ENCODE assay signal across 36 cellular contexts in the genomic region with DNA sequence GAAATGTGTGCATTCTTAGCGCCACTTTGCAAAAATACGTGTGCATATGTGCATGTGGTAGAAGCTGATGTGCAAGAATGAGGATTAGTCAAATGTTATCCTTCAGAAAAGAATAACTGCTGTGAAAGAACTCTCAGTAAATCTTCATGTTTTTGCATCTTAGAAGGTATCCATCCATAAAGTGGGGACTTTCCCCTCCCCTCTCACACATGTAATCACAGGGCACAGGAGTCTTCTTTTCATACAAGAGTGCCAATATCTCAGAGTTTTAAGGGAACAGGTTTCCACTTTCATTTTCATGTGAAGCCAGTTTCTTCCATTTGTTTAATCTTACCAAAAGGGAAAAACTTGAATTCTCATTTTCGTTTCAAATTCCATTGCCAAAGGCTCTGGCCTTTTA. TPM values are rescaled to one million over a fixed set of nuclear protein-coding genes. Genes with fewer than 3 reads are reported as not detected.
"Had no signal": no experiment of that assay in that cellular context is flagged by ENCODE, and none has a peak within 500 bp of the region (broad histone marks: within the 10 kb centered on the region; RNA-seq: fewer than 3 reads in every experiment).

No MANE protein-coding gene starts in this region.

- H3K9me3 Mint-ChIP-seq: activated CD4-positive, alpha-beta T cell treated with anti-CD3 and anti-CD28 coated beads, Interleukin-2, amount 10 ng/mL, durations not matched to agents 7 days and 5 days; activated CD8-positive, alpha-beta T cell treated with anti-CD3 and anti-CD28 coated beads for 36 hours; activated naive CD4-positive, alpha-beta T cell treated with anti-CD3 and anti-CD28 coated beads, Interleukin-2, amount 50 U/mL, for 24 hours; activated naive CD8-positive, alpha-beta T cell treated with anti-CD3 and anti-CD28 coated beads, Interleukin-2, amount 50 U/mL, for 24 hours; activated T-helper 2 cell treated with anti-CD3 and anti-CD28 coated beads, Interferon-gamma antibody, Interleukin-2, Interleukin-4, amounts not matched to agents 10 μg/mL and 5 μg/mL and 100 μg/mL, durations not matched to agents 14 hours and 24 hours and 36 hours; naive thymus-derived CD8-positive, alpha-beta T cell; stimulated activated effector memory CD8-positive, alpha-beta T cell treated with anti-CD3 and anti-CD28 coated beads, Interleukin-12 subunit alpha, Interleukin-12 subunit beta, amount 100 ng/mL, for 72 hours; T-helper 1 cell treated with Interleukin-12 subunit alpha and Interleukin-12 subunit beta and Interleukin-4 antibody, amounts not matched to agents 30 μg/mL and 1 μg/mL, for 36 hours had no signal

- H2AFZ ChIP-seq: parathyroid adenoma had no signal

- H3K27me3 ChIP-seq: gastroesophageal sphincter, sigmoid colon, transverse colon had no signal

- H3K9ac ChIP-seq: parathyroid adenoma had no signal

- H3K79me2 ChIP-seq: parathyroid adenoma had no signal

- H3K27ac ChIP-seq: gastroesophageal sphincter, parathyroid adenoma, psoas muscle, sigmoid colon, suprapubic skin, transverse colon had no signal

- H3K27me3 Mint-ChIP-seq: activated CD8-positive, alpha-beta T cell treated with anti-CD3 and anti-CD28 coated beads for 36 hours; activated naive CD4-positive, alpha-beta T cell treated with anti-CD3 and anti-CD28 coated beads, Interleukin-2, amount 50 U/mL, for 24 hours; activated naive CD8-positive, alpha-beta T cell treated with anti-CD3 and anti-CD28 coated beads, Interleukin-2, amount 50 U/mL, for 24 hours; naive thymus-derived CD8-positive, alpha-beta T cell had no signal

- H3K4me3 Mint-ChIP-seq: activated CD4-positive, alpha-beta T cell treated with anti-CD3 and anti-CD28 coated beads, Interleukin-2, amount 10 ng/mL, durations not matched to agents 7 days and 5 days; activated CD8-positive, alpha-beta T cell treated with anti-CD3 and anti-CD28 coated beads for 36 hours; activated naive CD4-positive, alpha-beta T cell treated with anti-CD3 and anti-CD28 coated beads, Interleukin-2, amount 50 U/mL, for 24 hours; activated naive CD8-positive, alpha-beta T cell treated with anti-CD3 and anti-CD28 coated beads, Interleukin-2, amount 50 U/mL, for 24 hours; naive thymus-derived CD8-positive, alpha-beta T cell; neural crest cell; stimulated activated effector memory CD8-positive, alpha-beta T cell treated with anti-CD3 and anti-CD28 coated beads, Interleukin-12 subunit alpha, Interleukin-12 subunit beta, amount 100 ng/mL, for 72 hours; T-helper 1 cell treated with Interleukin-12 subunit alpha and Interleukin-12 subunit beta and Interleukin-4 antibody, amounts not matched to agents 30 μg/mL and 1 μg/mL, for 36 hours had no signal

- H3K4me1 Mint-ChIP-seq: neural crest cell had no signal

- H3K27ac Mint-ChIP-seq: activated CD4-positive, alpha-beta T cell treated with anti-CD3 and anti-CD28 coated beads, Interleukin-2, amount 10 ng/mL, durations not matched to agents 7 days and 5 days; activated CD8-positive, alpha-beta T cell treated with anti-CD3 and anti-CD28 coated beads for 36 hours; activated naive CD4-positive, alpha-beta T cell treated with anti-CD3 and anti-CD28 coated beads, Interleukin-2, amount 50 U/mL, for 24 hours; activated naive CD8-positive, alpha-beta T cell treated with anti-CD3 and anti-CD28 coated beads, Interleukin-2, amount 50 U/mL, for 24 hours; activated T-helper 2 cell treated with anti-CD3 and anti-CD28 coated beads, Interferon-gamma antibody, Interleukin-2, Interleukin-4, amounts not matched to agents 10 μg/mL and 5 μg/mL and 100 μg/mL, durations not matched to agents 14 hours and 24 hours and 36 hours; stimulated activated effector memory CD8-positive, alpha-beta T cell treated with anti-CD3 and anti-CD28 coated beads, Interleukin-12 subunit alpha, Interleukin-12 subunit beta, amount 100 ng/mL, for 72 hours; T-helper 1 cell treated with Interleukin-12 subunit alpha and Interleukin-12 subunit beta and Interleukin-4 antibody, amounts not matched to agents 30 μg/mL and 1 μg/mL, for 36 hours had no signal

- ATAC-seq: activated CD8-positive, alpha-beta T cell treated with anti-CD3 and anti-CD28 coated beads for 36 hours; activated naive CD8-positive, alpha-beta T cell treated with anti-CD3 and anti-CD28 coated beads, Interleukin-2, amount 50 U/mL, for 24 hours; gastroesophageal sphincter; left cardiac atrium; naive thymus-derived CD8-positive, alpha-beta T cell; psoas muscle; stimulated activated effector memory CD8-positive, alpha-beta T cell treated with anti-CD3 and anti-CD28 coated beads, Interleukin-12 subunit alpha, Interleukin-12 subunit beta, amount 100 ng/mL, for 72 hours had no signal

- H3K36me3 Mint-ChIP-seq: naive thymus-derived CD8-positive, alpha-beta T cell; stimulated activated effector memory CD8-positive, alpha-beta T cell treated with anti-CD3 and anti-CD28 coated beads, Interleukin-12 subunit alpha, Interleukin-12 subunit beta, amount 100 ng/mL, for 72 hours had no signal

- H3K4me1 ChIP-seq: gastroesophageal sphincter, psoas muscle, sigmoid colon, suprapubic skin had no signal

- H3K4me3 ChIP-seq: gastroesophageal sphincter, psoas muscle, sigmoid colon, suprapubic skin, transverse colon had no signal

- DNase-seq: activated CD4-positive, alpha-beta T cell treated with anti-CD3 and anti-CD28 coated beads for 1 hour; activated CD4-positive, alpha-beta T cell treated with anti-CD3 and anti-CD28 coated beads, Interleukin-2, amount 10 ng/mL, durations not matched to agents 7 days and 5 days; activated CD8-positive, alpha-beta T cell treated with anti-CD3 and anti-CD28 coated beads for 36 hours; activated naive CD8-positive, alpha-beta T cell treated with anti-CD3 and anti-CD28 coated beads, Interleukin-2, amount 50 U/mL, for 24 hours; activated T-cell treated with anti-CD3 and anti-CD28 coated beads, Interleukin-2, amount 50 U/mL, for 48 hours; amygdala; caudate nucleus; cortex of kidney; head of caudate nucleus; hippocampal formation; left cardiac atrium; midbrain; naive thymus-derived CD8-positive, alpha-beta T cell; occipital lobe; psoas muscle; sigmoid colon; stimulated activated CD4-positive, alpha-beta T cell treated with anti-CD3 and anti-CD28 coated beads, Interleukin-4, amount 100 ng/mL, for 24 hours; T-helper 9 cell; transverse colon had no signal

RNA-seq across cellular contexts. Expression of a gene that starts 31.4 kb away (rescaled TPM):
- total RNA-seq: activated CD4-positive, alpha-beta T cell treated with anti-CD3 and anti-CD28 coated beads, Interleukin-2, amount 10 ng/mL, durations not matched to agents 7 days and 5 days; activated CD8-positive, alpha-beta T cell treated with anti-CD3 and anti-CD28 coated beads for 36 hours; activated T-helper 2 cell treated with anti-CD3 and anti-CD28 coated beads, Interferon-gamma antibody, Interleukin-2, Interleukin-4, amounts not matched to agents 10 μg/mL and 5 μg/mL and 100 μg/mL, durations not matched to agents 14 hours and 24 hours and 36 hours; chondrocyte; endothelial cell of umbilical vein; fibroblast of lung; fibroblast of villous mesenchyme; left cardiac atrium; lower leg skin; neural crest cell; occipital lobe; psoas muscle; sigmoid colon; suprapubic skin; transverse colon; urinary bladder had no signal
- polyA plus RNA-seq: endothelial cell of umbilical vein; esophagus; fibroblast of lung; keratinocyte; naive thymus-derived CD8-positive, alpha-beta T cell; psoas muscle; sigmoid colon; small intestine had no signal
